Comparison of ENCODE assay signal across 8 cellular contexts in genomic region chr2:111897924-111898702, GRCh38. TPM values are rescaled to one million over a fixed set of nuclear protein-coding genes. Genes with fewer than 3 reads are reported as not detected.
DNase-seq lines count a peak whose midpoint lies in the region; ATAC-seq and TF ChIP-seq lines count a peak whose summit lies in the region.

TSS of gene MERTK (plus strand) at chr2:111898607. CDS start at chr2:111898736, 129 bp downstream.

- intact Hi-C loops in sciatic nerve (cut with DNase I): loop anchor here (5.0 kb wide), 1 partner anchor 149 kb away; no protein-coding TSS in a partner anchor

- no peaks in the 10 kb centered on the region for H3K36me3 Mint-ChIP-seq in brain

- peak within 1 kb of the TSS; percentile 80 for H3K4me3 ChIP-seq in iPS-11a (ENCODE audit: low read depth, low read length)

- ATAC-seq in GM21515 (IDR thresholded peaks at IDR 0.05; ENCODE audit: unreplicated experiment) (peak; percentile 60), sciatic nerve (peak; percentile 90), HG03571 (IDR thresholded peaks at IDR 0.05; ENCODE audit: unreplicated experiment) (no peak)

- peaks cover 0 to 5% (median 0%) of the 10 kb centered on the region in 5 experiments for H3K9me3 Mint-ChIP-seq in brain

- H3K4me1 Mint-ChIP-seq in brain: peaks cover 40% of the 10 kb centered on the region

- peak; percentile 77 to 84 for TF ChIP-seq CTCF in brain (conservative IDR thresholded peaks at IDR 0.05)

- H3K4me3 Mint-ChIP-seq in brain: peak within 1 kb of the TSS; percentile 84 to 93 (median 92)

- peaks cover 32% of the 10 kb centered on the region for H3K27me3 Mint-ChIP-seq in brain

- peak within 1 kb of the TSS; percentile 76 to 95 (median 89) for H3K27ac Mint-ChIP-seq in brain

- peak; percentile 65 for DNase-seq in CMK (ENCODE audit: low read depth)
- DNase-seq in NCI-H1105 treated with DMSO at 0.1 percent for 48 hours (lab: John Stamatoyannopoulos, UW): peak; percentile 60
- DNase-seq in T-helper 9 cell: peak; percentile 31
- DNase-seq in sciatic nerve (ENCODE audit: low spot score): peak; percentile 89

RNA-seq across cellular contexts. Expression of gene MERTK, which starts in this region (rescaled TPM):
- polyA plus RNA-seq in brain (ENCODE audit: insufficient read depth, low read depth, low replicate concordance): 6.3 TPM
- total RNA-seq in sciatic nerve: 18.9 TPM

Comparison
In these comparisons a context has a peak if more than half of its experiments do, and no peak if none do; other contexts are left out.
1. DNase-seq: peak in every context shown above with its lines; median percentile 89 in sciatic nerve; 65 in CMK; 60 in NCI-H1105 treated with DMSO at 0.1 percent for 48 hours; 31 in T-helper 9 cell.